Comparison of ENCODE assay signal across 29 cellular contexts in genomic region chr18:6069103-6069502, GRCh38.
DNase-seq lines count a peak whose midpoint lies in the region; ATAC-seq, FAIRE-seq and TF ChIP-seq lines count a peak whose summit lies in the region.
"Had no signal": no experiment of that assay in that cellular context is flagged by ENCODE, and none has a peak within 500 bp of the region (broad histone marks: within the 10 kb centered on the region; RNA-seq: fewer than 3 reads in every experiment).

No MANE protein-coding gene starts in this region.

- H3K4me2 ChIP-seq in GM12878 (ENCODE audit: control insufficient read depth, insufficient read depth), result no peak overlapping the region

- CTCF ChIA-PET in GM12878 (lab: Yijun Ruan, JAX), result no interaction called here

- no peaks in the 10 kb centered on the region; the same call in 1 of the 2 replicates for H3K4me1 ChIP-seq in GM12878 (ENCODE audit: control insufficient read depth, insufficient read depth, low read length)
- H3K4me1 ChIP-seq: esophagus squamous epithelium, foreskin keratinocyte, HAP-1, heart right ventricle, parathyroid adenoma, upper lobe of left lung had no signal

- no peak for TF ChIP-seq EP300 in GM12878 (IDR thresholded peaks at IDR 0.05; ENCODE audit: borderline replicate concordance in 1 of 2, control insufficient read depth in 1 of 2, low read depth in 2 of 2, low read length in 2 of 2)

- H3K9me3 ChIP-seq in GM12878 (replicated peaks; ENCODE audit: control insufficient read depth, insufficient read depth, low read length), result no peaks in the 10 kb centered on the region; the same call in 2 of the 3 replicates
- H3K9me3 ChIP-seq: esophagus squamous epithelium, upper lobe of left lung had no signal

- no peak overlapping the region for H3K4me3 ChIP-seq in GM12864 (ENCODE audit: low read depth, low read length)
- H3K4me3 ChIP-seq in GM12878, result no peak overlapping the region
- H3K4me3 ChIP-seq in brain microvascular endothelial cell (ENCODE audit: low read depth, low read length), result no peak overlapping the region
- H3K4me3 ChIP-seq: esophagus squamous epithelium, HAP-1, heart right ventricle, upper lobe of left lung had no signal

- no peaks in the 10 kb centered on the region for H3K79me2 ChIP-seq in GM12878 (ENCODE audit: control insufficient read depth, insufficient read depth, low read length)
- H3K79me2 ChIP-seq: parathyroid adenoma had no signal

- TF ChIP-seq POLR2A in GM12878 (IDR thresholded peaks at IDR 0.05; ENCODE audit: low read depth, low read length), result no peak

- no peak overlapping the region for H3K27ac ChIP-seq in GM12878 (ENCODE audit: control insufficient read depth, insufficient read depth)
- H3K27ac ChIP-seq in brain microvascular endothelial cell, result no peak overlapping the region
- H3K27ac ChIP-seq: esophagus squamous epithelium, foreskin keratinocyte, heart right ventricle, parathyroid adenoma, upper lobe of left lung had no signal

- ATAC-seq in GM18909 (IDR thresholded peaks at IDR 0.05; ENCODE audit: poor library complexity, unreplicated experiment), result peak; percentile 77
- ATAC-seq in HG02973 (IDR thresholded peaks at IDR 0.05; ENCODE audit: unreplicated experiment), result peak; percentile 78
- ATAC-seq in GM12878, result peak; percentile 68
- no peak for ATAC-seq in HG02642 (IDR thresholded peaks at IDR 0.05; ENCODE audit: poor library complexity, unreplicated experiment)
- ATAC-seq: activated CD8-positive, alpha-beta T cell treated with anti-CD3 and anti-CD28 coated beads for 36 hours; activated T-helper 17 cell treated with anti-CD3 and anti-CD28 coated beads, Interleukin-2, amount 50 U/mL, for 72 hours; heart right ventricle had no signal

- TF ChIP-seq CTCF in GM12864 (IDR thresholded peaks at IDR 0.05; ENCODE audit: low read depth, low read length, missing control alignments), result no peak
- TF ChIP-seq CTCF in GM12878 (IDR thresholded peaks at IDR 0.05 in 2 of 3, conservative IDR thresholded peaks at IDR 0.05 in 1 of 3; ENCODE audit: control insufficient read depth in 2 of 3, extremely low read depth in 1 of 3, insufficient read depth in 1 of 3, low read depth in 3 of 3, low read length in 3 of 3), result no peak
- TF ChIP-seq CTCF in brain microvascular endothelial cell (IDR thresholded peaks at IDR 0.05; ENCODE audit: low read depth, low read length, missing control alignments), result no peak

- H3K36me3 ChIP-seq in GM12878 (ENCODE audit: control insufficient read depth in 2 of 2, insufficient read depth in 2 of 2, low read length in 1 of 2) (no peaks in the 10 kb centered on the region), brain microvascular endothelial cell (replicated peaks) (no peaks in the 10 kb centered on the region)
- H3K36me3 ChIP-seq: esophagus squamous epithelium, HAP-1, heart right ventricle, upper lobe of left lung had no signal

- RAD21 ChIA-PET in GM12878 (lab: Charles Lee; ENCODE audit: unreplicated experiment), result no interaction called here

- intact Hi-C loops in GM12878 (cut with micrococcal nuclease; ENCODE audit: unreplicated experiment), result no loop called here

- FAIRE-seq in GM12878 (lab: Jason Lieb, UNC), result no peak
- FAIRE-seq: A204.1, D721Med, kidney, small intestine had no signal

- BruUV-seq in GM12878 (replicated peaks; lab: Mats Ljungman, UMichigan), result no TSS peak

- DNase-seq in GM12864 (ENCODE audit: low read depth), result peak; percentile 4
- DNase-seq in GM12878 (ENCODE audit: low read depth, low spot score), result no peak
- no peak for DNase-seq in ureter (ENCODE audit: low spot score)
- DNase-seq in brain microvascular endothelial cell, result no peak
- DNase-seq in NCI-H1105 (lab: John Stamatoyannopoulos, UW), result no peak
- DNase-seq: activated CD8-positive, alpha-beta memory T cell treated with anti-CD3 and anti-CD28 coated beads, Interleukin-2, amount 50 U/mL, for 48 hours; activated CD8-positive, alpha-beta T cell treated with anti-CD3 and anti-CD28 coated beads for 36 hours; activated naive CD4-positive, alpha-beta T cell treated with anti-CD3 and anti-CD28 coated beads, Interleukin-2, amount 10 ng/mL, durations not matched to agents 7 days and 5 days; AML-193; amygdala; CD4-positive, CD25-positive, alpha-beta regulatory T cell; esophagus squamous epithelium; heart right ventricle; Kasumi-1; kidney; NCI-H446; NCI-H82; small intestine; stimulated activated naive CD4-positive, alpha-beta T cell; upper lobe of left lung had no signal

- in situ Hi-C loops in GM12878 (cut with MboI) (no loop called here), brain microvascular endothelial cell (cut with HindIII; ENCODE audit: low pct_ligation_motif_present, low sequenced_read_pairs) (no loop called here)

- no peak overlapping the region for H2AFZ ChIP-seq in GM12878 (ENCODE audit: control insufficient read depth, low read depth, low read length)
- H2AFZ ChIP-seq: parathyroid adenoma had no signal

- H3K9ac ChIP-seq in GM12878 (ENCODE audit: control insufficient read depth, insufficient read depth, low read length), result no peak overlapping the region
- H3K9ac ChIP-seq: parathyroid adenoma had no signal

- WGBS in GM12878 (ENCODE audit: insufficient coverage, insufficient replicate concordance, low lambda C conversion rate, missing lambda C conversion rate), result 11% methylated on average over 3 of the region's 3 CpGs

- no peaks in the 10 kb centered on the region for H3K27me3 ChIP-seq in GM12878 (replicated peaks in 1 of 2; ENCODE audit: control insufficient read depth in 2 of 2, insufficient read depth in 2 of 2, low read length in 1 of 2)
- no peaks in the 10 kb centered on the region for H3K27me3 ChIP-seq in brain microvascular endothelial cell (replicated peaks)
- H3K27me3 ChIP-seq: esophagus squamous epithelium, foreskin keratinocyte, heart right ventricle, upper lobe of left lung had no signal

- POLR2A ChIA-PET in GM12878 (lab: Charles Lee), result no interaction called here

- no peak for TF ChIP-seq RAD21 in GM12878 (IDR thresholded peaks at IDR 0.05; ENCODE audit: insufficient read depth, low read depth, low read length)

- H4K20me1 ChIP-seq in GM12878 (ENCODE audit: control insufficient read depth, insufficient read depth), result no peaks in the 10 kb centered on the region

- SMC1A ChIA-PET in GM12878 (lab: Charles Lee; ENCODE audit: uncharacterized antibody, unreplicated experiment), result no interaction called here

TF ChIP-seq in GM12878, 131 proteins besides CTCF, POLR2A, EP300 and RAD21:
- TF ChIP-seq RUNX3 (IDR thresholded peaks at IDR 0.05; ENCODE audit: low read length) (peak; percentile 35; the same call in 1 of the 2 replicates), ZSCAN29 (IDR thresholded peaks at IDR 0.05) (no peak), TCF3 (IDR thresholded peaks at IDR 0.05; ENCODE audit: borderline replicate concordance, insufficient read depth, low read depth, low read length) (0 out of 2 replicates have a peak, but pooled peaks have one; percentile 10), POLR2AphosphoS2 (IDR thresholded peaks at IDR 0.05; ENCODE audit: low read depth, low read length) (no peak)
